ENCODE assay signal across 15 cellular contexts in the genomic region with DNA sequence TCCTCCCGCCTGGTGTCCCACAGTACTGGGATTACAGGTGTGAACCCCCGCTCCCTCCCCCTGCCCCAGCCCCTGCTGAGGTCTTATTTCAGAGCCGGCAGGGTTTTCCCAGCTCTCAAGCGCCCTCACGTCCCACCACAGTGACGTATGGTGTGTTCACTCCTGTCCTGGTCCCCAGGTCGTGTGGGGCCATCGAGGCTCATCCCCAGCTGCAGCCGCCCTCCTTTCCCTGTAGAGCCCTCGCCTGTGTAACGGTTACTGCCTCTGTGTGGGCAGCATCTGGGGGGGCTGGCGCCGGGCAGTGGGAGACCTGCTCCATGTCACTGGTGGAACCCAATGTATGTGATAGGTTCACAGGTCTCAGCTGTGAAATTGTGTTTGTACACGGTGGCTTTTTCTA. TPM values are rescaled to one million over a fixed set of nuclear protein-coding genes. Genes with fewer than 3 reads are reported as not detected.
DNase-seq lines count a peak whose midpoint lies in the region; ATAC-seq, FAIRE-seq and TF ChIP-seq lines count a peak whose summit lies in the region.
"Had no signal": no experiment of that assay in that cellular context is flagged by ENCODE, and none has a peak within 500 bp of the region (broad histone marks: within the 10 kb centered on the region; RNA-seq: fewer than 3 reads in every experiment).

No MANE protein-coding gene starts in this region.

- H3K4me3 Mint-ChIP-seq in activated T-cell treated with anti-CD3 and anti-CD28 coated beads, Interleukin-2, amount 50 U/mL, for 24 hours: no peak overlapping the region
- H3K4me3 Mint-ChIP-seq in activated naive CD8-positive, alpha-beta T cell: no peak overlapping the region
- H3K4me3 Mint-ChIP-seq in stimulated activated naive B cell treated with anti-CD40 and anti-IgM and Interleukin-4, amounts not matched to agents 10 μg/mL and 1 μg/mL and 100 μg/mL, for 72 hours: no peak overlapping the region
- H3K4me3 Mint-ChIP-seq: T-helper 1 cell treated with Interleukin-12 subunit alpha and Interleukin-12 subunit beta and Interleukin-4 antibody, amounts not matched to agents 30 μg/mL and 1 μg/mL, for 36 hours had no signal

- TF ChIP-seq CTCF in keratinocyte (optimal IDR thresholded peaks at IDR 0.05 in 1 of 3, IDR thresholded peaks at IDR 0.05 in 1 of 3, conservative IDR thresholded peaks at IDR 0.05 in 1 of 3; ENCODE audit: extremely low read depth in 1 of 3, insufficient read depth in 2 of 3, low read length in 3 of 3) (no peak), foreskin keratinocyte (conservative IDR thresholded peaks at IDR 0.05) (no peak)

- H3K9me3 Mint-ChIP-seq in activated T-cell treated with anti-CD3 and anti-CD28 coated beads, Interleukin-2, amount 50 U/mL, for 24 hours: peaks cover 3% of the 10 kb centered on the region
- H3K9me3 Mint-ChIP-seq in activated naive CD8-positive, alpha-beta T cell (ENCODE audit: low read depth): no peaks in the 10 kb centered on the region
- H3K9me3 Mint-ChIP-seq in stimulated activated naive B cell treated with anti-CD40 and anti-IgM and Interleukin-4, amounts not matched to agents 10 μg/mL and 1 μg/mL and 100 μg/mL, for 72 hours: no peaks in the 10 kb centered on the region

- DNase-seq in activated T-cell treated with anti-CD3 and anti-CD28 coated beads, Interleukin-2, amount 50 U/mL, for 24 hours: no peak
- no peak for DNase-seq in activated T-cell treated with anti-CD3 and anti-CD28 coated beads, Interleukin-2, amount 50 U/mL, for 48 hours
- no peak for DNase-seq in keratinocyte (ENCODE audit: low read depth, low spot score)
- no peak for DNase-seq in stimulated activated naive B cell treated with anti-CD40 and anti-IgM and Interleukin-4, amounts not matched to agents 10 μg/mL and 1 μg/mL and 100 μg/mL, for 72 hours
- no peak for DNase-seq in foreskin melanocyte
- DNase-seq in foreskin keratinocyte: no peak
- DNase-seq in activated CD4-positive, CD25-positive, alpha-beta regulatory T cell treated with anti-CD3 and anti-CD28 coated beads, Interleukin-2, amount 50 U/mL, for 72 hours: no peak
- DNase-seq: activated CD4-positive, alpha-beta T cell treated with anti-CD3 and anti-CD28 coated beads, Interleukin-2, amount 50 U/mL, for 1 hour; GF-D8; kidney glomerular epithelial cell; MV-4-11; stimulated activated CD4-positive, alpha-beta T cell treated with anti-CD3 and anti-CD28 coated beads, Interleukin-1b, Interleukin-23, amount 100 ng/mL, for 48 hours had no signal

- H3K27me3 ChIP-seq in keratinocyte (ENCODE audit: control insufficient read depth, extremely low read depth, insufficient read depth, low read length) (no peaks in the 10 kb centered on the region), foreskin keratinocyte (no peaks in the 10 kb centered on the region)

- H3K27me3 Mint-ChIP-seq in activated T-cell treated with anti-CD3 and anti-CD28 coated beads, Interleukin-2, amount 50 U/mL, for 24 hours: no peaks in the 10 kb centered on the region
- no peaks in the 10 kb centered on the region for H3K27me3 Mint-ChIP-seq in activated naive CD8-positive, alpha-beta T cell
- no peaks in the 10 kb centered on the region for H3K27me3 Mint-ChIP-seq in stimulated activated naive B cell treated with anti-CD40 and anti-IgM and Interleukin-4, amounts not matched to agents 10 μg/mL and 1 μg/mL and 100 μg/mL, for 72 hours

- ATAC-seq in stimulated activated naive B cell treated with anti-CD40 and anti-IgM and Interleukin-4, amounts not matched to agents 10 μg/mL and 1 μg/mL and 100 μg/mL, for 72 hours (replicated peaks): no peak
- ATAC-seq in foreskin keratinocyte: no peak
- ATAC-seq: A549 had no signal

- peaks cover 18% of the 10 kb centered on the region for H4K20me1 ChIP-seq in keratinocyte (ENCODE audit: control insufficient read depth, extremely low read depth, insufficient read depth, low read length)

- dilution Hi-C loops in keratinocyte (cut with MboI; ENCODE audit: extremely low pct_ligation_motif_present, low sequenced_read_pairs): no loop called here

- H3K4me2 ChIP-seq in keratinocyte (ENCODE audit: control insufficient read depth, extremely low read depth, insufficient read depth, low read depth, low read length): peak overlapping the region; percentile 25
- H3K4me2 ChIP-seq: A549 had no signal

- H3K36me3 ChIP-seq in keratinocyte (ENCODE audit: control insufficient read depth in 2 of 2, extremely low read depth in 1 of 2, insufficient read depth in 2 of 2, low read length in 2 of 2): peaks cover 9 to 21% of the 10 kb centered on the region in 2 experiments

- no peak for FAIRE-seq in keratinocyte (lab: Jason Lieb, UNC)
- FAIRE-seq: A549 had no signal

- peaks cover 22% of the 10 kb centered on the region for H3K36me3 Mint-ChIP-seq in activated T-cell treated with anti-CD3 and anti-CD28 coated beads, Interleukin-2, amount 50 U/mL, for 24 hours (ENCODE audit: low read depth)
- H3K36me3 Mint-ChIP-seq in activated naive CD8-positive, alpha-beta T cell: peaks cover 4% of the 10 kb centered on the region
- H3K36me3 Mint-ChIP-seq in stimulated activated naive B cell treated with anti-CD40 and anti-IgM and Interleukin-4, amounts not matched to agents 10 μg/mL and 1 μg/mL and 100 μg/mL, for 72 hours: peaks cover 5 to 14% of the 10 kb centered on the region in 2 donors

- H3K4me1 Mint-ChIP-seq in activated T-cell treated with anti-CD3 and anti-CD28 coated beads, Interleukin-2, amount 50 U/mL, for 24 hours (ENCODE audit: low read depth): peaks cover 68% of the 10 kb centered on the region
- H3K4me1 Mint-ChIP-seq in activated naive CD8-positive, alpha-beta T cell (ENCODE audit: low read depth): peaks cover 63% of the 10 kb centered on the region
- peaks cover 47 to 63% of the 10 kb centered on the region in 2 donors for H3K4me1 Mint-ChIP-seq in stimulated activated naive B cell treated with anti-CD40 and anti-IgM and Interleukin-4, amounts not matched to agents 10 μg/mL and 1 μg/mL and 100 μg/mL, for 72 hours

- no peak overlapping the region for H3K4me3 ChIP-seq in keratinocyte (ENCODE audit: control insufficient read depth in 2 of 3, extremely low read depth in 1 of 3, insufficient read depth in 2 of 3, low read depth in 1 of 3, low read length in 3 of 3)
- H3K4me3 ChIP-seq: A549 had no signal

- H3K27ac ChIP-seq in keratinocyte (ENCODE audit: control insufficient read depth, insufficient read depth, low read length) (no peak overlapping the region), foreskin keratinocyte (no peak overlapping the region)
- H3K27ac ChIP-seq: A549 had no signal

- peak overlapping the region; percentile 84 for H3K27ac Mint-ChIP-seq in activated T-cell treated with anti-CD3 and anti-CD28 coated beads, Interleukin-2, amount 50 U/mL, for 24 hours
- H3K27ac Mint-ChIP-seq in activated naive CD8-positive, alpha-beta T cell: peak overlapping the region; percentile 34
- H3K27ac Mint-ChIP-seq in stimulated activated naive B cell treated with anti-CD40 and anti-IgM and Interleukin-4, amounts not matched to agents 10 μg/mL and 1 μg/mL and 100 μg/mL, for 72 hours: peak overlapping the region; percentile 28
- H3K27ac Mint-ChIP-seq: T-helper 1 cell treated with Interleukin-12 subunit alpha and Interleukin-12 subunit beta and Interleukin-4 antibody, amounts not matched to agents 30 μg/mL and 1 μg/mL, for 36 hours had no signal

- no peak overlapping the region for H2AFZ ChIP-seq in keratinocyte (ENCODE audit: control insufficient read depth, low read length)

- H3K4me1 ChIP-seq in keratinocyte (ENCODE audit: control insufficient read depth, extremely low read depth, insufficient read depth, low read length) (peaks cover 36% of the 10 kb centered on the region), foreskin keratinocyte (peaks cover 12% of the 10 kb centered on the region)
- H3K4me1 ChIP-seq: A549 had no signal

- H3K79me2 ChIP-seq in keratinocyte (ENCODE audit: control insufficient read depth, insufficient read depth, low read length): peaks cover 100% of the 10 kb centered on the region

- no peak overlapping the region for H3K9ac ChIP-seq in keratinocyte (ENCODE audit: control insufficient read depth, extremely low read depth, insufficient read depth, low read length)

- H3K9me1 ChIP-seq in keratinocyte (ENCODE audit: control insufficient read depth, extremely low read depth, insufficient read depth, low read length): peaks cover 4% of the 10 kb centered on the region

- peaks cover 23% of the 10 kb centered on the region for H3K9me3 ChIP-seq in keratinocyte (ENCODE audit: control insufficient read depth, low read depth, low read length)
- H3K9me3 ChIP-seq: A549 had no signal

RNA-seq across cellular contexts. Expression of gene SKI, which starts 23.2 kb away (rescaled TPM):
- polyA plus RNA-seq in keratinocyte (3.8 to 10.1 TPM (median 4.8 TPM) in 3 replicates), foreskin keratinocyte (9.3 and 10.7 TPM in 2 replicates)
- 3.4 TPM for polyA plus RNA-seq in keratinocyte (2011; ENCODE audit: low read depth)
- 6.8 and 10.6 TPM in 2 replicates for polyA plus RNA-seq in keratinocyte (2011; cell fraction: cytosol; rRNA removed)
- polyA plus RNA-seq in keratinocyte (2011; cell fraction: nucleus; rRNA removed): 18.4 and 21.5 TPM in 2 replicates
- 12.2 and 22.1 TPM in 2 replicates for polyA plus RNA-seq in keratinocyte (2012; ENCODE audit: low replicate concordance)
- polyA minus RNA-seq in keratinocyte: 4.8 to 19.5 TPM (median 6.1 TPM) in 3 replicates
- polyA minus RNA-seq in keratinocyte (2011; cell fraction: cytosol; rRNA and poly(A)+ RNA removed): 25.5 TPM
- 15.9 and 20.3 TPM in 2 replicates for polyA minus RNA-seq in keratinocyte (2011; cell fraction: nucleus; rRNA and poly(A)+ RNA removed)
- total RNA-seq in foreskin keratinocyte: 23.8 and 24.6 TPM in 2 replicates

RNA-seq across cellular contexts. Expression of gene FAAP20, which starts 56.8 kb away (rescaled TPM):
- 7.3 to 13.7 TPM (median 8.9 TPM) in 3 replicates for polyA plus RNA-seq in keratinocyte
- 4.0 TPM for polyA plus RNA-seq in keratinocyte (2011; ENCODE audit: low read depth)
- 5.3 and 17.8 TPM in 2 replicates for polyA plus RNA-seq in keratinocyte (2011; cell fraction: cytosol; rRNA removed)
- polyA plus RNA-seq in keratinocyte (2011; cell fraction: nucleus; rRNA removed): 8.9 and 13.7 TPM in 2 replicates
- 17.9 and 25.7 TPM in 2 replicates for polyA plus RNA-seq in keratinocyte (2012; ENCODE audit: low replicate concordance)
- 2.7 to 3.6 TPM (median 3.0 TPM) in 3 replicates for polyA minus RNA-seq in keratinocyte
- polyA minus RNA-seq in keratinocyte (2011; cell fraction: cytosol; rRNA and poly(A)+ RNA removed): 10.6 TPM
- polyA minus RNA-seq in keratinocyte (2011; cell fraction: nucleus; rRNA and poly(A)+ RNA removed): 3.6 and 4.6 TPM in 2 replicates
- 30.3 and 32.0 TPM in 2 replicates for total RNA-seq in foreskin keratinocyte
- polyA plus RNA-seq in foreskin keratinocyte: 82.5 and 103 TPM in 2 replicates

Comparison
In these comparisons a context has a peak if more than half of its experiments do, and no peak if none do; other contexts are left out.
1. H3K27ac Mint-ChIP-seq: peak in every context shown above with its lines; median percentile 84 in activated T-cell treated with anti-CD3 and anti-CD28 coated beads, Interleukin-2, amount 50 U/mL, for 24 hours; 34 in activated naive CD8-positive, alpha-beta T cell; 28 in stimulated activated naive B cell treated with anti-CD40 and anti-IgM and Interleukin-4, amounts not matched to agents 10 μg/mL and 1 μg/mL and 100 μg/mL, for 72 hours.